32 cellular contexts compared by ENCODE assay signal in genomic region chr2:230823264-230823964, GRCh38. TPM values are rescaled to one million over a fixed set of nuclear protein-coding genes. Genes with fewer than 3 reads are reported as not detected.
A peak's percentile ranks its signal among the peaks of the same experiment; 100 is the strongest.
DNase-seq lines count a peak whose midpoint lies in the region; ATAC-seq and TF ChIP-seq lines count a peak whose summit lies in the region.
"Had no signal": no experiment of that assay in that cellular context is flagged by ENCODE, and none has a peak within 500 bp of the region (broad histone marks: within the 10 kb centered on the region; RNA-seq: fewer than 3 reads in every experiment).

No MANE protein-coding gene starts in this region.

- no peak for ATAC-seq in activated CD8-positive, alpha-beta T cell treated with anti-CD3 and anti-CD28 coated beads, Interleukin-2, amount 10 ng/mL, durations not matched to agents 7 days and 5 days
- no peak for ATAC-seq in activated CD8-positive, alpha-beta T cell treated with anti-CD3 and anti-CD28 coated beads for 36 hours
- ATAC-seq in T-helper 17 cell: no peak
- no peak for ATAC-seq in GM21576 (IDR thresholded peaks at IDR 0.05; ENCODE audit: unreplicated experiment)

- H3K4me1 ChIP-seq in CD4-positive, alpha-beta memory T cell (ENCODE audit: insufficient read depth, low read length): peaks cover 16% of the 10 kb centered on the region
- H3K4me1 ChIP-seq in parathyroid adenoma (peaks cover 18% of the 10 kb centered on the region), endodermal cell (ENCODE audit: control insufficient read depth, insufficient read depth, low read length) (peaks cover 6% of the 10 kb centered on the region)
- H3K4me1 ChIP-seq: foreskin keratinocyte had no signal

- POLR2A ChIA-PET in activated CD8-positive, alpha-beta T cell treated with anti-CD3 and anti-CD28 coated beads, Interleukin-2, amount 10 ng/mL, durations not matched to agents 7 days and 5 days (lab: Charles Lee): no interaction called here
- POLR2A ChIA-PET in activated CD8-positive, alpha-beta T cell treated with anti-CD3 and anti-CD28 coated beads for 36 hours (lab: Charles Lee): interaction anchor here (0.9 to 1.5 kb wide), 3 partner anchors 9 to 164 kb away, joined by 3 to 5 read pairs (median 3); no protein-coding TSS in a partner anchor
- POLR2A ChIA-PET in CD4-positive, alpha-beta memory T cell (lab: Charles Lee; ENCODE audit: partially characterized antibody): interaction anchor here (0.7 to 1.5 kb wide), 3 partner anchors 26 to 164 kb away, joined by 3 to 7 read pairs (median 3); no protein-coding TSS in a partner anchor

- H3K4me3 ChIP-seq in CD4-positive, alpha-beta memory T cell (ENCODE audit: low read length in 2 of 2): no peak overlapping the region
- H3K4me3 ChIP-seq in parathyroid adenoma (ENCODE audit: low read depth, low read length) (no peak overlapping the region), endodermal cell (ENCODE audit: low read length) (no peak overlapping the region)
- H3K4me3 ChIP-seq: body of pancreas had no signal

- H3K9me3 ChIP-seq in CD4-positive, alpha-beta memory T cell (ENCODE audit: control insufficient read depth in 1 of 2, low read length in 2 of 2): no peaks in the 10 kb centered on the region
- no peaks in the 10 kb centered on the region for H3K9me3 ChIP-seq in T-helper 17 cell (ENCODE audit: control insufficient read depth, low read length, poor library complexity, severe bottlenecking)
- no peaks in the 10 kb centered on the region for H3K9me3 ChIP-seq in parathyroid adenoma (ENCODE audit: control insufficient read depth, low read length)
- H3K9me3 ChIP-seq in endodermal cell (ENCODE audit: control insufficient read depth, low read length): no peaks in the 10 kb centered on the region
- H3K9me3 ChIP-seq: adrenal gland, body of pancreas, esophagus squamous epithelium, heart left ventricle, MG63, neutrophil, right lobe of liver, transverse colon had no signal

- peaks cover 27% of the 10 kb centered on the region for H3K27me3 Mint-ChIP-seq in activated CD8-positive, alpha-beta T cell treated with anti-CD3 and anti-CD28 coated beads, Interleukin-2, amount 10 ng/mL, durations not matched to agents 7 days and 5 days (ENCODE audit: low read depth)
- H3K27me3 Mint-ChIP-seq in activated CD8-positive, alpha-beta T cell treated with anti-CD3 and anti-CD28 coated beads for 36 hours: peaks cover 24% of the 10 kb centered on the region
- H3K27me3 Mint-ChIP-seq in CD4-positive, alpha-beta memory T cell: peaks cover 16 to 17% of the 10 kb centered on the region in 2 donors
- H3K27me3 Mint-ChIP-seq in T-helper 17 cell (peaks cover 28% of the 10 kb centered on the region), endodermal cell (ENCODE audit: insufficient read depth) (peaks cover 24% of the 10 kb centered on the region)

- intact Hi-C loops in activated CD8-positive, alpha-beta T cell treated with anti-CD3 and anti-CD28 coated beads for 36 hours (cut with micrococcal nuclease): loop anchor here (10.0 kb wide), 1 partner anchor 231 kb away; the partner anchor contains the start of gene PSMD1
- intact Hi-C loops in CD4-positive, alpha-beta memory T cell (cut with micrococcal nuclease): loop anchor here (5.0 kb wide), 1 partner anchor 629 kb away; no protein-coding TSS in a partner anchor

- 93 to 97% methylated on average over 4 to 10 of the region's 10 CpGs for WGBS in endodermal cell (ENCODE audit: insufficient coverage in 1 of 2, insufficient read length in 1 of 2), 2 experiments

- CTCF ChIA-PET in activated CD8-positive, alpha-beta T cell treated with anti-CD3 and anti-CD28 coated beads, Interleukin-2, amount 10 ng/mL, durations not matched to agents 7 days and 5 days (lab: Charles Lee): interaction anchor here (1.0 to 3.9 kb wide), 19 partner anchors 9 to 302 kb away, joined by 3 to 50 read pairs (median 9); partner anchors contain the start of genes GPR55, HTR2B and SPATA3
- CTCF ChIA-PET in activated CD8-positive, alpha-beta T cell treated with anti-CD3 and anti-CD28 coated beads for 36 hours (lab: Charles Lee): interaction anchor here (1.0 to 3.5 kb wide), 20 partner anchors 8 to 281 kb away, joined by 3 to 75 read pairs (median 7); partner anchors contain the start of gene SPATA3
- CTCF ChIA-PET in CD4-positive, alpha-beta memory T cell (lab: Charles Lee; ENCODE audit: partially characterized antibody): interaction anchor here (1.0 to 6.2 kb wide), 27 partner anchors 9 to 815 kb away, joined by 3 to 80 read pairs (median 5); partner anchors contain the start of gene ITM2C

- H3K27me3 ChIP-seq in CD4-positive, alpha-beta memory T cell (ENCODE audit: insufficient read depth, low read length): no peaks in the 10 kb centered on the region
- H3K27me3 ChIP-seq in parathyroid adenoma (ENCODE audit: control insufficient read depth, insufficient read depth, low read length): peaks cover 3% of the 10 kb centered on the region
- no peaks in the 10 kb centered on the region for H3K27me3 ChIP-seq in endodermal cell (ENCODE audit: control insufficient read depth, insufficient read depth, low read length, poor library complexity, severe bottlenecking)
- H3K27me3 ChIP-seq: right lobe of liver had no signal

- H3K4me3 Mint-ChIP-seq in activated CD8-positive, alpha-beta T cell treated with anti-CD3 and anti-CD28 coated beads, Interleukin-2, amount 10 ng/mL, durations not matched to agents 7 days and 5 days: peak overlapping the region; percentile 16
- no peak overlapping the region for H3K4me3 Mint-ChIP-seq in activated CD8-positive, alpha-beta T cell treated with anti-CD3 and anti-CD28 coated beads for 36 hours
- no peak overlapping the region for H3K4me3 Mint-ChIP-seq in CD4-positive, alpha-beta memory T cell
- H3K4me3 Mint-ChIP-seq in T-helper 17 cell (no peak overlapping the region), endodermal cell (no peak overlapping the region)
- H3K4me3 Mint-ChIP-seq: activated T-cell treated with anti-CD3 and anti-CD28 coated beads, Interleukin-2, amount 50 U/mL, for 4 hours; B cell; naive B cell had no signal

- H3K4me2 ChIP-seq in parathyroid adenoma (ENCODE audit: low read length): no peak overlapping the region

- peak overlapping the region; percentile 16 for H3K27ac Mint-ChIP-seq in activated CD8-positive, alpha-beta T cell treated with anti-CD3 and anti-CD28 coated beads, Interleukin-2, amount 10 ng/mL, durations not matched to agents 7 days and 5 days
- H3K27ac Mint-ChIP-seq in activated CD8-positive, alpha-beta T cell treated with anti-CD3 and anti-CD28 coated beads for 36 hours: no peak overlapping the region
- peak overlapping the region in 4 of 7 donors; percentile 0 to 81 (median 50) for H3K27ac Mint-ChIP-seq in CD4-positive, alpha-beta memory T cell
- peak overlapping the region; percentile 65 for H3K27ac Mint-ChIP-seq in T-helper 17 cell
- H3K27ac Mint-ChIP-seq in endodermal cell: no peak overlapping the region
- H3K27ac Mint-ChIP-seq: B cell, progenitor cell of endocrine pancreas had no signal

- H2AFZ ChIP-seq in parathyroid adenoma: peak overlapping the region; percentile 23

- no peak overlapping the region for H3K9ac ChIP-seq in parathyroid adenoma
- no peak overlapping the region for H3K9ac ChIP-seq in endodermal cell (ENCODE audit: extremely low read depth, low read length, poor library complexity, severe bottlenecking)

- no peak for DNase-seq in activated CD8-positive, alpha-beta T cell treated with anti-CD3 and anti-CD28 coated beads, Interleukin-2, amount 10 ng/mL, durations not matched to agents 7 days and 5 days
- no peak for DNase-seq in activated CD8-positive, alpha-beta T cell treated with anti-CD3 and anti-CD28 coated beads for 36 hours
- DNase-seq in CD4-positive, alpha-beta memory T cell: no peak
- no peak for DNase-seq in T-helper 17 cell
- DNase-seq in endodermal cell: no peak
- no peak for DNase-seq in hypothalamus (lab: John Stamatoyannopoulos, UW)
- DNase-seq: ACHN; activated CD4-positive, alpha-beta T cell treated with anti-CD3 and anti-CD28 coated beads for 4 hours; activated gamma-delta T cell; activated T-cell treated with anti-CD3 and anti-CD28 coated beads, Interleukin-2, amount 50 U/mL, for 4 hours; adrenal gland; body of pancreas; COR-L47; DMS79; esophagus squamous epithelium; foreskin keratinocyte; heart left ventricle; left ventricle myocardium superior; MG63; naive B cell; NCI-H1930; NCI-H524 treated with DMSO at 0.1 percent for 48 hours; NK-92 treated with Interleukin-12 subunit alpha and Interleukin-12 subunit beta, amount 100 ng/mL, for 24 hours; right lobe of liver; stimulated activated CD4-positive, alpha-beta T cell treated with anti-CD3 and anti-CD28 coated beads, Interleukin-4, amount 100 ng/mL, for 4 hours; transverse colon had no signal

- H3K4me1 Mint-ChIP-seq in activated CD8-positive, alpha-beta T cell treated with anti-CD3 and anti-CD28 coated beads, Interleukin-2, amount 10 ng/mL, durations not matched to agents 7 days and 5 days (ENCODE audit: low read depth): peaks cover 19% of the 10 kb centered on the region
- peaks cover 11% of the 10 kb centered on the region for H3K4me1 Mint-ChIP-seq in activated CD8-positive, alpha-beta T cell treated with anti-CD3 and anti-CD28 coated beads for 36 hours (ENCODE audit: low read depth)
- peaks cover 2 to 13% (median 9%) of the 10 kb centered on the region in 4 donors for H3K4me1 Mint-ChIP-seq in CD4-positive, alpha-beta memory T cell
- H3K4me1 Mint-ChIP-seq in T-helper 17 cell (peaks cover 12% of the 10 kb centered on the region), endodermal cell (peaks cover 15% of the 10 kb centered on the region)

- no peaks in the 10 kb centered on the region for H3K9me3 Mint-ChIP-seq in activated CD8-positive, alpha-beta T cell treated with anti-CD3 and anti-CD28 coated beads, Interleukin-2, amount 10 ng/mL, durations not matched to agents 7 days and 5 days (ENCODE audit: insufficient read depth)
- no peaks in the 10 kb centered on the region for H3K9me3 Mint-ChIP-seq in activated CD8-positive, alpha-beta T cell treated with anti-CD3 and anti-CD28 coated beads for 36 hours
- H3K9me3 Mint-ChIP-seq in CD4-positive, alpha-beta memory T cell: no peaks in the 10 kb centered on the region
- no peaks in the 10 kb centered on the region for H3K9me3 Mint-ChIP-seq in endodermal cell
- H3K9me3 Mint-ChIP-seq: activated T-cell treated with anti-CD3 and anti-CD28 coated beads, Interleukin-2, amount 50 U/mL, for 4 hours; IgD-negative memory B cell; naive B cell had no signal

- H3K27ac ChIP-seq in CD4-positive, alpha-beta memory T cell (ENCODE audit: low read depth, low read length): no peak overlapping the region
- H3K27ac ChIP-seq in parathyroid adenoma: no peak overlapping the region
- H3K27ac ChIP-seq in endodermal cell (ENCODE audit: low read depth, low read length): no peak overlapping the region
- H3K27ac ChIP-seq: adrenal gland, body of pancreas, esophagus squamous epithelium, foreskin keratinocyte, heart left ventricle, neutrophil, right lobe of liver, transverse colon had no signal

- peaks cover 14% of the 10 kb centered on the region for H3K36me3 ChIP-seq in CD4-positive, alpha-beta memory T cell (ENCODE audit: insufficient read depth, low read length)
- H3K36me3 ChIP-seq in parathyroid adenoma (ENCODE audit: control insufficient read depth, insufficient read depth, low read length) (no peaks in the 10 kb centered on the region), endodermal cell (ENCODE audit: control insufficient read depth, insufficient read depth, low read length) (peaks cover 12% of the 10 kb centered on the region)

- TF ChIP-seq CTCF in activated CD8-positive, alpha-beta T cell treated with anti-CD3 and anti-CD28 coated beads for 36 hours (IDR thresholded peaks at IDR 0.05): no peak
- TF ChIP-seq CTCF in parathyroid adenoma (IDR thresholded peaks at IDR 0.05) (no peak), endodermal cell (conservative IDR thresholded peaks at IDR 0.05) (no peak)

- peaks cover 23% of the 10 kb centered on the region for H3K36me3 Mint-ChIP-seq in activated CD8-positive, alpha-beta T cell treated with anti-CD3 and anti-CD28 coated beads, Interleukin-2, amount 10 ng/mL, durations not matched to agents 7 days and 5 days (ENCODE audit: low read depth)
- peaks cover 8% of the 10 kb centered on the region for H3K36me3 Mint-ChIP-seq in activated CD8-positive, alpha-beta T cell treated with anti-CD3 and anti-CD28 coated beads for 36 hours (ENCODE audit: low read depth)
- H3K36me3 Mint-ChIP-seq in CD4-positive, alpha-beta memory T cell: peaks cover 9 to 23% of the 10 kb centered on the region in 2 donors
- peaks cover 8% of the 10 kb centered on the region for H3K36me3 Mint-ChIP-seq in T-helper 17 cell (ENCODE audit: low read depth)
- H3K36me3 Mint-ChIP-seq in endodermal cell (ENCODE audit: low read depth): peaks cover 8% of the 10 kb centered on the region

- H3K79me2 ChIP-seq in parathyroid adenoma: no peaks in the 10 kb centered on the region

RNA-seq across cellular contexts. Expression of gene ITM2C, which starts 41.3 kb away (rescaled TPM):
- 10 to 100 TPM; 77.2 to 79.5 TPM for total RNA-seq in activated CD8-positive, alpha-beta T cell treated with anti-CD3 and anti-CD28 coated beads, Interleukin-2, amount 10 ng/mL, durations not matched to agents 7 days and 5 days
- 10 to 100 TPM; 43.2 to 43.4 TPM for total RNA-seq in activated CD8-positive, alpha-beta T cell treated with anti-CD3 and anti-CD28 coated beads for 36 hours
- total RNA-seq in CD4-positive, alpha-beta memory T cell: 10 to 100 TPM; 24.1 to 24.3 TPM
- polyA plus RNA-seq in CD4-positive, alpha-beta memory T cell: 10 to 100 TPM; 32.5 to 40.8 TPM
- total RNA-seq in T-helper 17 cell (10 to 100 TPM; 15.3 to 18.6 TPM), endodermal cell (100 to 1,000 TPM; 208 to 269 TPM)
- polyA plus RNA-seq in endodermal cell (2013, experiment 1 of 2): 239 TPM
- 230 TPM for polyA plus RNA-seq in endodermal cell (2013, experiment 2 of 2)

Comparison
In these comparisons a context has a peak if more than half of its experiments do, and no peak if none do; other contexts are left out.
1. H3K27ac Mint-ChIP-seq: peak in activated CD8-positive, alpha-beta T cell treated with anti-CD3 and anti-CD28 coated beads, Interleukin-2, amount 10 ng/mL, durations not matched to agents 7 days and 5 days (single experiment), CD4-positive, alpha-beta memory T cell (4 of 7) and T-helper 17 cell (single experiment); none in activated CD8-positive, alpha-beta T cell treated with anti-CD3 and anti-CD28 coated beads for 36 hours (single experiment) and endodermal cell (single experiment).